Comparison of ENCODE assay signal across 19 cellular contexts in the genomic region with DNA sequence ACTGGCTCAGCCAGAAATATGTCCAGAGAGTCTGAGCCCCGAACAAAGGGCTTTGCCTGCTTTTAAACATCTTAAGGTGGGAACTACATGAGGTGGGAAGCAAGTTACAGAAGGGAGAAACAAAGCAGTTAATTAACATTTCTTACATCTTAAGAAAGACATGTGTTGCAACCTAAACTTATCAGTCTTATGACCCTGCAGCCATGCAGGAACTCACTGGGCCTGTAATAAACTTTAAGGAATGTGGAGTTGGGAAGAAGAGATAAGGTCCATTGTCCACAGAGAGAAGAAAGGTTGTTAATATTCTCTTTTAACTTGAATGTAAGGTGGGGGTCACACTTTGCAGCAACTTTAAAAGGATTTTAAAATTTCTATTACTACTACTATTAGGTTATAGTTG. TPM values are rescaled to one million over a fixed set of nuclear protein-coding genes. Genes with fewer than 3 reads are reported as not detected.
"Had no signal": no experiment of that assay in that cellular context is flagged by ENCODE, and none has a peak within 500 bp of the region (broad histone marks: within the 10 kb centered on the region; RNA-seq: fewer than 3 reads in every experiment).

No MANE protein-coding gene starts in this region.

- H3K9ac ChIP-seq: neural progenitor cell had no signal

- DNase-seq: effector memory CD8-positive, alpha-beta T cell; foreskin melanocyte; head of caudate nucleus; hippocampal formation; midbrain; nucleus accumbens; ovary; right cardiac atrium; stimulated activated CD4-positive, alpha-beta T cell treated with anti-CD3 and anti-CD28 coated beads, Interleukin-2, amount 100 ng/mL, for 48 hours; stimulated activated naive CD4-positive, alpha-beta T cell treated with Interleukin-2 at 50 U/mL for 16 hours; uterus had no signal

- H3K36me3 ChIP-seq: esophagus muscularis mucosa, neural progenitor cell, ovary, uterus had no signal

- H3K4me3 ChIP-seq: esophagus muscularis mucosa, neural progenitor cell, ovary, smooth muscle cell, uterus had no signal

- ATAC-seq: effector memory CD8-positive, alpha-beta T cell; left lobe of liver; natural killer cell treated with Interleukin-12 subunit alpha and Interleukin-12 subunit beta and Interleukin-15 and Interleukin-18, amount 100 ng/mL, for 72 hours; right cardiac atrium had no signal

- H2AFZ ChIP-seq: neural progenitor cell had no signal

- H3K27ac ChIP-seq: epithelial cell of prostate, esophagus muscularis mucosa, neural progenitor cell, ovary, uterus had no signal

- H3K4me2 ChIP-seq: neural progenitor cell, smooth muscle cell had no signal

- H3K4me1 ChIP-seq: esophagus muscularis mucosa, neural progenitor cell, uterus had no signal

- H3K27me3 ChIP-seq: neural progenitor cell, ovary, uterus had no signal

- H3K9me3 ChIP-seq: esophagus muscularis mucosa, ovary, uterus had no signal

RNA-seq across cellular contexts. Expression of gene CYP2A7, which starts 46.8 kb away (rescaled TPM):
- total RNA-seq: esophagus muscularis mucosa; lower leg skin; natural killer cell treated with Interleukin-12 subunit alpha and Interleukin-12 subunit beta and Interleukin-15 and Interleukin-18, amount 100 ng/mL, for 72 hours; posterior vena cava; right cardiac atrium; smooth muscle cell had no signal
- polyA plus RNA-seq: right cardiac atrium, smooth muscle cell had no signal
